Comparison of ENCODE assay signal across 25 cellular contexts in the genomic region with DNA sequence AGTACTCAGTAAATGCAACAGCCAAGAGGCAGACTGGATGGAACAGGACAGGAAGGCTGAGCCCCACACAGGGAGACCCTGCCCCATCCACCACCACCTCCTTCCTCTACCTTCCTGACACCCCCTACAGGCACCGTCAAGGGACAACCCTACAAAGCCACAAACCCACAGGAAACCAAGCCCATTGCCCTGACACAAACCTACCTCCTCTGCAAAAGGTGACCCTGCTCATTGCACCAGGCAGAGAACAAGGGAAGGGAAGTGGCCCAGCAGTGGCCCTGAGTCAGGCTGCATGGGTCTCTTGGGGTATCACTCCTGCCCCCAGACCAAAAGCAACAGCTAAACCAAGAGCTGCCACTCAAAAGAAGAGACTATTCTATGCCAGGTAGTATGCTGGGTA. TPM values are rescaled to one million over a fixed set of nuclear protein-coding genes. Genes with fewer than 3 reads are reported as not detected.
DNase-seq lines count a peak whose midpoint lies in the region; ATAC-seq and TF ChIP-seq lines count a peak whose summit lies in the region.
"Had no signal": no experiment of that assay in that cellular context is flagged by ENCODE, and none has a peak within 500 bp of the region (broad histone marks: within the 10 kb centered on the region; RNA-seq: fewer than 3 reads in every experiment).

No MANE protein-coding gene starts in this region.

- no peak for DNase-seq in CD4-positive, alpha-beta T cell
- peak; percentile 78 for DNase-seq in GM12865 (ENCODE audit: low read depth)
- peak; percentile 69 for DNase-seq in activated CD4-positive, alpha-beta memory T cell treated with anti-CD3 and anti-CD28 coated beads for 36 hours
- peak in 2 of 3 donors; percentile 39 to 51 for DNase-seq in immature natural killer cell
- no peak for DNase-seq in NCI-H446 treated with DMSO at 0.1 percent for 48 hours (lab: John Stamatoyannopoulos, UW)
- no peak for DNase-seq in NCI-H1694 (lab: John Stamatoyannopoulos, UW)
- DNase-seq in dedifferentiated amniotic fluid mesenchymal stem cell (ENCODE audit: extremely low spot score): no peak
- DNase-seq: AML-193; brain microvascular endothelial cell; cortex of kidney; GOT3; islet precursor cell; NCI-H1436 treated with DMSO at 0.1 percent for 48 hours; stimulated activated CD4-positive, alpha-beta T cell treated with anti-CD3 and anti-CD28 coated beads, Interleukin-2, amount 100 ng/mL, for 24 hours; substantia nigra had no signal

- intact Hi-C loops in CD4-positive, alpha-beta T cell (cut with DNase I, micrococcal nuclease): no loop called here
- intact Hi-C loops in activated CD4-positive, alpha-beta memory T cell treated with anti-CD3 and anti-CD28 coated beads for 36 hours (cut with micrococcal nuclease): no loop called here

- no peaks in the 10 kb centered on the region for H3K36me3 Mint-ChIP-seq in CD4-positive, alpha-beta T cell (ENCODE audit: low read depth)
- peaks cover 25% of the 10 kb centered on the region for H3K36me3 Mint-ChIP-seq in activated CD4-positive, alpha-beta memory T cell treated with anti-CD3 and anti-CD28 coated beads for 36 hours
- peaks cover 0 to 24% (median 0%) of the 10 kb centered on the region in 3 donors for H3K36me3 Mint-ChIP-seq in immature natural killer cell
- H3K36me3 Mint-ChIP-seq: activated naive CD8-positive, alpha-beta T cell had no signal

- POLR2A ChIA-PET in CD4-positive, alpha-beta T cell (lab: Charles Lee): no interaction called here
- POLR2A ChIA-PET in activated CD4-positive, alpha-beta memory T cell treated with anti-CD3 and anti-CD28 coated beads for 36 hours (lab: Charles Lee): interaction anchor here (2.3 to 4.7 kb wide), 2 partner anchors 20 to 27 kb away, joined by 11 to 60 read pairs; partner anchors contain the start of gene JAKMIP1

- H3K27me3 Mint-ChIP-seq in CD4-positive, alpha-beta T cell: peaks cover 7% of the 10 kb centered on the region
- no peaks in the 10 kb centered on the region for H3K27me3 Mint-ChIP-seq in activated CD4-positive, alpha-beta memory T cell treated with anti-CD3 and anti-CD28 coated beads for 36 hours
- H3K27me3 Mint-ChIP-seq in immature natural killer cell (ENCODE audit: low read depth in 3 of 3): peaks cover 1 to 18% (median 6%) of the 10 kb centered on the region in 3 donors

- no peak for ATAC-seq in CD4-positive, alpha-beta T cell (ENCODE audit: poor library complexity)
- ATAC-seq: pancreas, SK-N-SH treated with all-trans-retinoic acid at 6 μM for 48 hours had no signal

- H3K4me3 Mint-ChIP-seq in CD4-positive, alpha-beta T cell: peak overlapping the region; percentile 42
- H3K4me3 Mint-ChIP-seq in activated CD4-positive, alpha-beta memory T cell treated with anti-CD3 and anti-CD28 coated beads for 36 hours: peak overlapping the region; percentile 11
- H3K4me3 Mint-ChIP-seq in immature natural killer cell: peak overlapping the region; percentile 31 to 80 (median 55)
- H3K4me3 Mint-ChIP-seq: activated naive CD8-positive, alpha-beta T cell had no signal

- peaks cover 45% of the 10 kb centered on the region for H3K4me1 Mint-ChIP-seq in CD4-positive, alpha-beta T cell (ENCODE audit: low read depth)
- H3K4me1 Mint-ChIP-seq in activated CD4-positive, alpha-beta memory T cell treated with anti-CD3 and anti-CD28 coated beads for 36 hours (ENCODE audit: low read depth): peaks cover 71% of the 10 kb centered on the region
- peaks cover 53 to 58% of the 10 kb centered on the region in 2 donors for H3K4me1 Mint-ChIP-seq in immature natural killer cell

- H3K4me3 ChIP-seq in GM12865 (ENCODE audit: low read depth, low read length): no peak overlapping the region
- H3K4me3 ChIP-seq: hepatocyte, lung, pancreas, vagina had no signal

- peaks cover 11% of the 10 kb centered on the region for H3K9me3 Mint-ChIP-seq in CD4-positive, alpha-beta T cell
- peaks cover 16% of the 10 kb centered on the region for H3K9me3 Mint-ChIP-seq in activated CD4-positive, alpha-beta memory T cell treated with anti-CD3 and anti-CD28 coated beads for 36 hours
- H3K9me3 Mint-ChIP-seq in immature natural killer cell: peaks cover 0 to 7% (median 0%) of the 10 kb centered on the region in 6 donors

- CTCF ChIA-PET in CD4-positive, alpha-beta T cell (lab: Charles Lee): no interaction called here
- CTCF ChIA-PET in activated CD4-positive, alpha-beta memory T cell treated with anti-CD3 and anti-CD28 coated beads for 36 hours (lab: Charles Lee): interaction anchor here (1.2 to 2.4 kb wide), 3 partner anchors 19 to 72 kb away, joined by 3 to 11 read pairs (median 4); no protein-coding TSS in a partner anchor

- H3K27ac ChIP-seq in CD4-positive, alpha-beta T cell (ENCODE audit: low read depth, low read length): no peak overlapping the region
- H3K27ac ChIP-seq: brain microvascular endothelial cell, hepatocyte, pancreas, vagina had no signal

- no peak for TF ChIP-seq CTCF in CD4-positive, alpha-beta T cell (IDR thresholded peaks at IDR 0.05)
- no peak for TF ChIP-seq CTCF in GM12865 (IDR thresholded peaks at IDR 0.05; ENCODE audit: insufficient read depth, low read depth, low read length, missing control alignments)

- peak overlapping the region; percentile 58 for H3K27ac Mint-ChIP-seq in CD4-positive, alpha-beta T cell
- H3K27ac Mint-ChIP-seq in activated CD4-positive, alpha-beta memory T cell treated with anti-CD3 and anti-CD28 coated beads for 36 hours: peak overlapping the region; percentile 96
- peak overlapping the region; percentile 13 to 97 (median 76) for H3K27ac Mint-ChIP-seq in immature natural killer cell
- H3K27ac Mint-ChIP-seq: activated naive CD8-positive, alpha-beta T cell had no signal

- H3K27me3 ChIP-seq in CD4-positive, alpha-beta T cell (ENCODE audit: control insufficient read depth, insufficient read depth, low read length): no peaks in the 10 kb centered on the region
- H3K27me3 ChIP-seq: brain microvascular endothelial cell, hepatocyte, pancreas, vagina had no signal

- H3K9me3 ChIP-seq in CD4-positive, alpha-beta T cell (ENCODE audit: control insufficient read depth, low read length): no peaks in the 10 kb centered on the region
- H3K9me3 ChIP-seq: pancreas, vagina had no signal

RNA-seq across cellular contexts. Expression of gene JAKMIP1, which starts 21.0 kb away (rescaled TPM):
- 1 to 10 TPM; 2.0 to 2.1 TPM for total RNA-seq in CD4-positive, alpha-beta T cell
- 10 to 100 TPM; 17.7 to 18.1 TPM for total RNA-seq in activated CD4-positive, alpha-beta memory T cell treated with anti-CD3 and anti-CD28 coated beads for 36 hours
- polyA plus RNA-seq in immature natural killer cell: 1 to 10 TPM; 1.2 to 7.9 (median 6.5) TPM
- total RNA-seq: endothelial cell of umbilical vein, fibroblast of villous mesenchyme, hepatocyte, myocyte, RPMI7951 had no signal
- polyA plus RNA-seq: endothelial cell of umbilical vein, hepatocyte had no signal

Comparison
In these comparisons a context has a peak if more than half of its experiments do, and no peak if none do; other contexts are left out.
1. DNase-seq: peak in GM12865 (single experiment), activated CD4-positive, alpha-beta memory T cell treated with anti-CD3 and anti-CD28 coated beads for 36 hours (single experiment) and immature natural killer cell (2 of 3); none in CD4-positive, alpha-beta T cell (0 of 10), NCI-H446 treated with DMSO at 0.1 percent for 48 hours (single experiment), NCI-H1694 (single experiment) and dedifferentiated amniotic fluid mesenchymal stem cell (single experiment).
2. RNA of gene JAKMIP1, which starts 21.0 kb away (total RNA-seq): 17.7 to 18.1 TPM in activated CD4-positive, alpha-beta memory T cell treated with anti-CD3 and anti-CD28 coated beads for 36 hours; 2.0 to 2.1 TPM in CD4-positive, alpha-beta T cell; every median in the first group is over 4 times any median in the second.
3. Peak in every context shown above with its lines, with median percentiles within 50 percentile points of each other: H3K27ac Mint-ChIP-seq and H3K4me3 Mint-ChIP-seq.